8 cellular contexts compared by ENCODE assay signal in the genomic region with DNA sequence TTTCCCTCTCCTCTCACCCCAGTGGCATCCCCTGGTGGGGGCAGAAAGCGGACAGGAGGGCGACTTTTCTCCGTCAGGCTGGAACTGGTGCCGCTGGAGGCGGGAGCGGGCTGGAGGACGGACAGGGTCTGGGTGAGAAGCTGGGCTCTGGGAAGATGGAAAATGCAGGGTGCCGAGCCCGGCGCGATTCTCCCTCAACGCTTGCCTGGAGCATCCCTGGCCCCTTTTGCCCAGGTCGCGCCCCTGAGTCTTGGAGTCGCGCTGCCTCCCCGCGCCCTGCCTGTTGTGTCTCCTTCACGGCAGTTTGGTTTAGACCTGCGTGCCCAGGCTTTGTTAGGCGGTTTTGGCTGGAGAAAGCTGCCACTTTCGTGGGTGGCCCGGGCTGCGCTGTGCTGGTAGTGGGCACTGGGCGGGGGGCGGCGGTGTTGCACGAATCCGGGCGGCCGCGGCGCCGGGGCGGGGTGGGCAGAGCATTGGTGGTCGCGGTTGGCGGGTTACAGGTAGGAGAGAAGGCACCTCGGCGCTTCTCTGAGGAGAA. TPM values are rescaled to one million over a fixed set of nuclear protein-coding genes. Genes with fewer than 3 reads are reported as not detected.
DNase-seq lines count a peak whose midpoint lies in the region; FAIRE-seq and TF ChIP-seq lines count a peak whose summit lies in the region.

No MANE protein-coding gene starts in this region.

- FAIRE-seq in GM19239 (lab: Jason Lieb, UNC): no peak

- H3K36me3 ChIP-seq in ectodermal cell (ENCODE audit: control insufficient read depth, insufficient read depth, low read length) (no peaks in the 10 kb centered on the region), vagina (no peaks in the 10 kb centered on the region)

- no peak for TF ChIP-seq POLR2A in vagina (IDR thresholded peaks at IDR 0.05)

- no peak for TF ChIP-seq CTCF in vagina (IDR thresholded peaks at IDR 0.05)

- peak overlapping the region; percentile 82 for H3K4me3 ChIP-seq in ectodermal cell (ENCODE audit: insufficient read depth, low read depth, low read length)
- peak overlapping the region; percentile 52 to 63 for H3K4me3 ChIP-seq in vagina

- DNase-seq in activated effector memory CD4-positive, alpha-beta T cell treated with anti-CD3 and anti-CD28 coated beads, Interleukin-2, amount 50 U/mL, for 16 hours: peak; percentile 55
- no peak for DNase-seq in activated effector memory CD4-positive, alpha-beta T cell treated with Interleukin-2 at 50 U/mL for 16 hours
- DNase-seq in midbrain (lab: John Stamatoyannopoulos, UW): peak; percentile 59
- no peak for DNase-seq in vagina (ENCODE audit: extremely low spot score in 2 of 2)
- no peak for DNase-seq in GM19239 (ENCODE audit: insufficient read length, low spot score)
- no peak for DNase-seq in activated CD4-positive, alpha-beta T cell treated with anti-CD3 and anti-CD28 coated beads, Interleukin-2, amount 50 U/mL, for 4 hours
- no peak for DNase-seq in NK-92 treated with Interleukin-12 subunit alpha and Interleukin-12 subunit beta, amount 100 ng/mL, for 24 hours (lab: John Stamatoyannopoulos, UW)

- H3K9me3 ChIP-seq in ectodermal cell (ENCODE audit: control insufficient read depth, low read length): no peaks in the 10 kb centered on the region
- H3K9me3 ChIP-seq in vagina: no peaks in the 10 kb centered on the region

- H3K4me1 ChIP-seq in ectodermal cell (ENCODE audit: control insufficient read depth, insufficient read depth, low read length): peaks cover 8% of the 10 kb centered on the region
- peaks cover 25% of the 10 kb centered on the region for H3K4me1 ChIP-seq in vagina

- H3K27me3 ChIP-seq in ectodermal cell (ENCODE audit: control insufficient read depth, insufficient read depth, low read length, poor library complexity, severe bottlenecking): peaks cover 44% of the 10 kb centered on the region
- H3K27me3 ChIP-seq in vagina: no peaks in the 10 kb centered on the region

- H3K27ac ChIP-seq in ectodermal cell (ENCODE audit: insufficient read depth, low read depth, low read length, poor library complexity, severe bottlenecking): no peak overlapping the region
- peak overlapping the region; percentile 28 for H3K27ac ChIP-seq in vagina

- WGBS in ectodermal cell, 2 experiments: 0 to 1% methylated on average over 40 of the region's 40 CpGs

- intact Hi-C loops in vagina (cut with DNase I): no loop called here

RNA-seq across cellular contexts. Expression of a gene that starts 2.0 kb away (rescaled TPM):
- 25.5 TPM for polyA plus RNA-seq in ectodermal cell (2013, experiment 1 of 4)
- polyA plus RNA-seq in ectodermal cell (2013, experiment 2 of 4): 31.5 TPM
- polyA plus RNA-seq in ectodermal cell (2013, experiment 3 of 4): 21.0 TPM
- polyA plus RNA-seq in ectodermal cell (2013, experiment 4 of 4): 23.8 TPM
- 16.9 TPM for total RNA-seq in vagina

Comparison
In these comparisons a context has a peak if more than half of its experiments do, and no peak if none do; other contexts are left out.
1. DNase-seq: peak in activated effector memory CD4-positive, alpha-beta T cell treated with anti-CD3 and anti-CD28 coated beads, Interleukin-2, amount 50 U/mL, for 16 hours (single experiment) and midbrain (single experiment); none in activated effector memory CD4-positive, alpha-beta T cell treated with Interleukin-2 at 50 U/mL for 16 hours (single experiment), vagina (0 of 2), GM19239 (single experiment), activated CD4-positive, alpha-beta T cell treated with anti-CD3 and anti-CD28 coated beads, Interleukin-2, amount 50 U/mL, for 4 hours (0 of 2) and NK-92 treated with Interleukin-12 subunit alpha and Interleukin-12 subunit beta, amount 100 ng/mL, for 24 hours (single experiment).